In the genomic region with DNA sequence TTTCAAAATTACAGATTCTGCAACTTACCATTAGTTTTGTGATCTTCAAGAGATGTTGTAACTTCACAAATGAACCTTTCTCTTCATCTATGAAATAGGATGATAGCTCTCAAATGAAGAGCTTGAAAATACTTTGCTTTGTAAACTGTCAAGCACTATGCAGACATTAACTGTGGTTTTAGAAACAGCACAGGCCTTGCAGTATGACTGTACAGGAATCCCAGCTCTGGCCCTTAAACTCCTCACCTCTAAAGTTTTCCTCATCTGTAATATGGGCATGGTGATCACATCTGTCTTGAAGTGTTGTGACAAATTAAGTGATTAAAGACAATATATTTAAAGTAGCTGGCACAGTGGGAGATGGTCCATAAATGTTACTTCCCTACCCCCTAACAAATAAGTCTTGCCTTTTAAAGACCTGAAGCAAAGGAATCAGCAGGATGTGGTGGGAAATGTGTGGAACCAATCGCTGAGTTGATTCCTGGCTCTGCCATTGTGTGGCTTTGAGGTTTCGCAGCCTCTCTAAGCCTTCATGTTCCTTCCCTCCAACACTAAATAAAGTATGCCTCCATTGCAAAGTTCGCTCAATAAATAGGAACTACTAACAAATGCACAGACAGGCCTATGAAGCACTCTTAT, we compare ENCODE assay signal across 1 cellular context.
TF ChIP-seq lines count a peak whose summit lies in the region.

No MANE protein-coding gene starts in this region.

TF ChIP-seq in GM12878, 131 proteins besides CTCF, POLR2A, EP300 and RAD21 (continues in another document):
- TF ChIP-seq ZZZ3 (IDR thresholded peaks at IDR 0.05; ENCODE audit: control insufficient read depth, insufficient read length, low read depth), result no peak
- 0 out of 2 replicates have a peak, but pooled peaks have one; percentile 65 for TF ChIP-seq CBFB (IDR thresholded peaks at IDR 0.05; ENCODE audit: low read depth)
- no peak; the same call in 1 of the 2 replicates for TF ChIP-seq SMAD5 (IDR thresholded peaks at IDR 0.05; ENCODE audit: low read depth)
- TF ChIP-seq GATAD2B (conservative IDR thresholded peaks at IDR 0.05; ENCODE audit: low read depth), result no peak; the same call in 1 of the 2 replicates
- peak; percentile 62 for TF ChIP-seq BCL11A (IDR thresholded peaks at IDR 0.05; ENCODE audit: low read depth, low read length)
- TF ChIP-seq, protein P1, sequence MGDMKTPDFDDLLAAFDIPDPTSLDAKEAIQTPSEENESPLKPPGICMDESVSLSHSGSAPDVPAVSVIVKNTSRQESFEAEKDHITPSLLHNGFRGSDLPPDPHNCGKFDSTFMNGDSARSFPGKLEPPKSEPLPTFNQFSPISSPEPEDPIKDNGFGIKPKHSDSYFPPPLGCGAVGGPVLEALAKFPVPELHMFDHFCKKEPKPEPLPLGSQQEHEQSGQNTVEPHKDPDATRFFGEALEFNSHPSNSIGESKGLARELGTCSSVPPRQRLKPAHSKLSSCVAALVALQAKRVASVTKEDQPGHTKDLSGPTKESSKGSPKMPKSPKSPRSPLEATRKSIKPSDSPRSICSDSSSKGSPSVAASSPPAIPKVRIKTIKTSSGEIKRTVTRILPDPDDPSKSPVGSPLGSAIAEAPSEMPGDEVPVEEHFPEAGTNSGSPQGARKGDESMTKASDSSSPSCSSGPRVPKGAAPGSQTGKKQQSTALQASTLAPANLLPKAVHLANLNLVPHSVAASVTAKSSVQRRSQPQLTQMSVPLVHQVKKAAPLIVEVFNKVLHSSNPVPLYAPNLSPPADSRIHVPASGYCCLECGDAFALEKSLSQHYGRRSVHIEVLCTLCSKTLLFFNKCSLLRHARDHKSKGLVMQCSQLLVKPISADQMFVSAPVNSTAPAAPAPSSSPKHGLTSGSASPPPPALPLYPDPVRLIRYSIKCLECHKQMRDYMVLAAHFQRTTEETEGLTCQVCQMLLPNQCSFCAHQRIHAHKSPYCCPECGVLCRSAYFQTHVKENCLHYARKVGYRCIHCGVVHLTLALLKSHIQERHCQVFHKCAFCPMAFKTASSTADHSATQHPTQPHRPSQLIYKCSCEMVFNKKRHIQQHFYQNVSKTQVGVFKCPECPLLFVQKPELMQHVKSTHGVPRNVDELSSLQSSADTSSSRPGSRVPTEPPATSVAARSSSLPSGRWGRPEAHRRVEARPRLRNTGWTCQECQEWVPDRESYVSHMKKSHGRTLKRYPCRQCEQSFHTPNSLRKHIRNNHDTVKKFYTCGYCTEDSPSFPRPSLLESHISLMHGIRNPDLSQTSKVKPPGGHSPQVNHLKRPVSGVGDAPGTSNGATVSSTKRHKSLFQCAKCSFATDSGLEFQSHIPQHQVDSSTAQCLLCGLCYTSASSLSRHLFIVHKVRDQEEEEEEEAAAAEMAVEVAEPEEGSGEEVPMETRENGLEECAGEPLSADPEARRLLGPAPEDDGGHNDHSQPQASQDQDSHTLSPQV (IDR thresholded peaks at IDR 0.05), result no peak
- no peak for TF ChIP-seq SP1 (IDR thresholded peaks at IDR 0.05; ENCODE audit: low read depth, low read length)
- TF ChIP-seq, protein P2, sequence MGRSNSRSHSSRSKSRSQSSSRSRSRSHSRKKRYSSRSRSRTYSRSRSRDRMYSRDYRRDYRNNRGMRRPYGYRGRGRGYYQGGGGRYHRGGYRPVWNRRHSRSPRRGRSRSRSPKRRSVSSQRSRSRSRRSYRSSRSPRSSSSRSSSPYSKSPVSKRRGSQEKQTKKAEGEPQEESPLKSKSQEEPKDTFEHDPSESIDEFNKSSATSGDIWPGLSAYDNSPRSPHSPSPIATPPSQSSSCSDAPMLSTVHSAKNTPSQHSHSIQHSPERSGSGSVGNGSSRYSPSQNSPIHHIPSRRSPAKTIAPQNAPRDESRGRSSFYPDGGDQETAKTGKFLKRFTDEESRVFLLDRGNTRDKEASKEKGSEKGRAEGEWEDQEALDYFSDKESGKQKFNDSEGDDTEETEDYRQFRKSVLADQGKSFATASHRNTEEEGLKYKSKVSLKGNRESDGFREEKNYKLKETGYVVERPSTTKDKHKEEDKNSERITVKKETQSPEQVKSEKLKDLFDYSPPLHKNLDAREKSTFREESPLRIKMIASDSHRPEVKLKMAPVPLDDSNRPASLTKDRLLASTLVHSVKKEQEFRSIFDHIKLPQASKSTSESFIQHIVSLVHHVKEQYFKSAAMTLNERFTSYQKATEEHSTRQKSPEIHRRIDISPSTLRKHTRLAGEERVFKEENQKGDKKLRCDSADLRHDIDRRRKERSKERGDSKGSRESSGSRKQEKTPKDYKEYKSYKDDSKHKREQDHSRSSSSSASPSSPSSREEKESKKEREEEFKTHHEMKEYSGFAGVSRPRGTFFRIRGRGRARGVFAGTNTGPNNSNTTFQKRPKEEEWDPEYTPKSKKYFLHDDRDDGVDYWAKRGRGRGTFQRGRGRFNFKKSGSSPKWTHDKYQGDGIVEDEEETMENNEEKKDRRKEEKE (IDR thresholded peaks at IDR 0.05), result no peak
- TF ChIP-seq, protein P3, sequence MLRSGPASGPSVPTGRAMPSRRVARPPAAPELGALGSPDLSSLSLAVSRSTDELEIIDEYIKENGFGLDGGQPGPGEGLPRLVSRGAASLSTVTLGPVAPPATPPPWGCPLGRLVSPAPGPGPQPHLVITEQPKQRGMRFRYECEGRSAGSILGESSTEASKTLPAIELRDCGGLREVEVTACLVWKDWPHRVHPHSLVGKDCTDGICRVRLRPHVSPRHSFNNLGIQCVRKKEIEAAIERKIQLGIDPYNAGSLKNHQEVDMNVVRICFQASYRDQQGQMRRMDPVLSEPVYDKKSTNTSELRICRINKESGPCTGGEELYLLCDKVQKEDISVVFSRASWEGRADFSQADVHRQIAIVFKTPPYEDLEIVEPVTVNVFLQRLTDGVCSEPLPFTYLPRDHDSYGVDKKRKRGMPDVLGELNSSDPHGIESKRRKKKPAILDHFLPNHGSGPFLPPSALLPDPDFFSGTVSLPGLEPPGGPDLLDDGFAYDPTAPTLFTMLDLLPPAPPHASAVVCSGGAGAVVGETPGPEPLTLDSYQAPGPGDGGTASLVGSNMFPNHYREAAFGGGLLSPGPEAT (IDR thresholded peaks at IDR 0.05; ENCODE audit: low read depth), result 0 out of 2 replicates have a peak, but pooled peaks have one; percentile 41
- TF ChIP-seq PAX5 (IDR thresholded peaks at IDR 0.05; ENCODE audit: borderline replicate concordance, low read depth, low read length), result 0 out of 2 replicates have a peak, but pooled peaks have one; percentile 14
- TF ChIP-seq ZBED1 (IDR thresholded peaks at IDR 0.05; ENCODE audit: borderline replicate concordance), result peak; percentile 56; the same call in 1 of the 2 replicates
- peak; percentile 56; the same call in 1 of the 2 replicates for TF ChIP-seq CREM (IDR thresholded peaks at IDR 0.05; ENCODE audit: low read depth)
- TF ChIP-seq, protein P4, sequence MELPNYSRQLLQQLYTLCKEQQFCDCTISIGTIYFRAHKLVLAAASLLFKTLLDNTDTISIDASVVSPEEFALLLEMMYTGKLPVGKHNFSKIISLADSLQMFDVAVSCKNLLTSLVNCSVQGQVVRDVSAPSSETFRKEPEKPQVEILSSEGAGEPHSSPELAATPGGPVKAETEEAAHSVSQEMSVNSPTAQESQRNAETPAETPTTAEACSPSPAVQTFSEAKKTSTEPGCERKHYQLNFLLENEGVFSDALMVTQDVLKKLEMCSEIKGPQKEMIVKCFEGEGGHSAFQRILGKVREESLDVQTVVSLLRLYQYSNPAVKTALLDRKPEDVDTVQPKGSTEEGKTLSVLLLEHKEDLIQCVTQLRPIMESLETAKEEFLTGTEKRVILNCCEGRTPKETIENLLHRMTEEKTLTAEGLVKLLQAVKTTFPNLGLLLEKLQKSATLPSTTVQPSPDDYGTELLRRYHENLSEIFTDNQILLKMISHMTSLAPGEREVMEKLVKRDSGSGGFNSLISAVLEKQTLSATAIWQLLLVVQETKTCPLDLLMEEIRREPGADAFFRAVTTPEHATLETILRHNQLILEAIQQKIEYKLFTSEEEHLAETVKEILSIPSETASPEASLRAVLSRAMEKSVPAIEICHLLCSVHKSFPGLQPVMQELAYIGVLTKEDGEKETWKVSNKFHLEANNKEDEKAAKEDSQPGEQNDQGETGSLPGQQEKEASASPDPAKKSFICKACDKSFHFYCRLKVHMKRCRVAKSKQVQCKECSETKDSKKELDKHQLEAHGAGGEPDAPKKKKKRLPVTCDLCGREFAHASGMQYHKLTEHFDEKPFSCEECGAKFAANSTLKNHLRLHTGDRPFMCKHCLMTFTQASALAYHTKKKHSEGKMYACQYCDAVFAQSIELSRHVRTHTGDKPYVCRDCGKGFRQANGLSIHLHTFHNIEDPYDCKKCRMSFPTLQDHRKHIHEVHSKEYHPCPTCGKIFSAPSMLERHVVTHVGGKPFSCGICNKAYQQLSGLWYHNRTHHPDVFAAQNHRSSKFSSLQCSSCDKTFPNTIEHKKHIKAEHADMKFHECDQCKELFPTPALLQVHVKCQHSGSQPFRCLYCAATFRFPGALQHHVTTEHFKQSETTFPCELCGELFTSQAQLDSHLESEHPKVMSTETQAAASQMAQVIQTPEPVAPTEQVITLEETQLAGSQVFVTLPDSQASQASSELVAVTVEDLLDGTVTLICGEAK (IDR thresholded peaks at IDR 0.05; ENCODE audit: borderline replicate concordance), result 0 out of 2 replicates have a peak, but pooled peaks have one; percentile 33
- 0 out of 2 replicates have a peak, but pooled peaks have one; percentile 69 for TF ChIP-seq SMARCA5 (IDR thresholded peaks at IDR 0.05)
- no peak for TF ChIP-seq NFXL1 (IDR thresholded peaks at IDR 0.05; ENCODE audit: borderline replicate concordance)
- TF ChIP-seq, protein P5, sequence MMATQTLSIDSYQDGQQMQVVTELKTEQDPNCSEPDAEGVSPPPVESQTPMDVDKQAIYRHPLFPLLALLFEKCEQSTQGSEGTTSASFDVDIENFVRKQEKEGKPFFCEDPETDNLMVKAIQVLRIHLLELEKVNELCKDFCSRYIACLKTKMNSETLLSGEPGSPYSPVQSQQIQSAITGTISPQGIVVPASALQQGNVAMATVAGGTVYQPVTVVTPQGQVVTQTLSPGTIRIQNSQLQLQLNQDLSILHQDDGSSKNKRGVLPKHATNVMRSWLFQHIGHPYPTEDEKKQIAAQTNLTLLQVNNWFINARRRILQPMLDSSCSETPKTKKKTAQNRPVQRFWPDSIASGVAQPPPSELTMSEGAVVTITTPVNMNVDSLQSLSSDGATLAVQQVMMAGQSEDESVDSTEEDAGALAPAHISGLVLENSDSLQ (IDR thresholded peaks at IDR 0.05), result peak; percentile 15
- TF ChIP-seq ETV6 (conservative IDR thresholded peaks at IDR 0.05 in 1 of 2, IDR thresholded peaks at IDR 0.05 in 1 of 2; ENCODE audit: borderline replicate concordance in 1 of 2, low read depth in 1 of 2), result 0 out of 4 replicates have a peak, but pooled peaks of 1 of the 2 experiments have one; percentile 47
- 0 out of 2 replicates have a peak, but pooled peaks have one; percentile 78 for TF ChIP-seq STAT3 (IDR thresholded peaks at IDR 0.05; ENCODE audit: low read depth, low read length)
- TF ChIP-seq JUNB (IDR thresholded peaks at IDR 0.05), result peak; percentile 94
- TF ChIP-seq, protein P6, sequence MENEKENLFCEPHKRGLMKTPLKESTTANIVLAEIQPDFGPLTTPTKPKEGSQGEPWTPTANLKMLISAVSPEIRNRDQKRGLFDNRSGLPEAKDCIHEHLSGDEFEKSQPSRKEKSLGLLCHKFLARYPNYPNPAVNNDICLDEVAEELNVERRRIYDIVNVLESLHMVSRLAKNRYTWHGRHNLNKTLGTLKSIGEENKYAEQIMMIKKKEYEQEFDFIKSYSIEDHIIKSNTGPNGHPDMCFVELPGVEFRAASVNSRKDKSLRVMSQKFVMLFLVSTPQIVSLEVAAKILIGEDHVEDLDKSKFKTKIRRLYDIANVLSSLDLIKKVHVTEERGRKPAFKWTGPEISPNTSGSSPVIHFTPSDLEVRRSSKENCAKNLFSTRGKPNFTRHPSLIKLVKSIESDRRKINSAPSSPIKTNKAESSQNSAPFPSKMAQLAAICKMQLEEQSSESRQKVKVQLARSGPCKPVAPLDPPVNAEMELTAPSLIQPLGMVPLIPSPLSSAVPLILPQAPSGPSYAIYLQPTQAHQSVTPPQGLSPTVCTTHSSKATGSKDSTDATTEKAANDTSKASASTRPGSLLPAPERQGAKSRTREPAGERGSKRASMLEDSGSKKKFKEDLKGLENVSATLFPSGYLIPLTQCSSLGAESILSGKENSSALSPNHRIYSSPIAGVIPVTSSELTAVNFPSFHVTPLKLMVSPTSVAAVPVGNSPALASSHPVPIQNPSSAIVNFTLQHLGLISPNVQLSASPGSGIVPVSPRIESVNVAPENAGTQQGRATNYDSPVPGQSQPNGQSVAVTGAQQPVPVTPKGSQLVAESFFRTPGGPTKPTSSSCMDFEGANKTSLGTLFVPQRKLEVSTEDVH (IDR thresholded peaks at IDR 0.05; ENCODE audit: low read depth, partially characterized antibody), result no peak
- no peak; a peak in 2 of 4 replicates for TF ChIP-seq BHLHE40 (IDR thresholded peaks at IDR 0.05; ENCODE audit: borderline replicate concordance in 1 of 2, low read depth in 2 of 2, low read length in 1 of 2)
- peak; percentile 65 for TF ChIP-seq DPF2 (IDR thresholded peaks at IDR 0.05)
- TF ChIP-seq, protein P7, sequence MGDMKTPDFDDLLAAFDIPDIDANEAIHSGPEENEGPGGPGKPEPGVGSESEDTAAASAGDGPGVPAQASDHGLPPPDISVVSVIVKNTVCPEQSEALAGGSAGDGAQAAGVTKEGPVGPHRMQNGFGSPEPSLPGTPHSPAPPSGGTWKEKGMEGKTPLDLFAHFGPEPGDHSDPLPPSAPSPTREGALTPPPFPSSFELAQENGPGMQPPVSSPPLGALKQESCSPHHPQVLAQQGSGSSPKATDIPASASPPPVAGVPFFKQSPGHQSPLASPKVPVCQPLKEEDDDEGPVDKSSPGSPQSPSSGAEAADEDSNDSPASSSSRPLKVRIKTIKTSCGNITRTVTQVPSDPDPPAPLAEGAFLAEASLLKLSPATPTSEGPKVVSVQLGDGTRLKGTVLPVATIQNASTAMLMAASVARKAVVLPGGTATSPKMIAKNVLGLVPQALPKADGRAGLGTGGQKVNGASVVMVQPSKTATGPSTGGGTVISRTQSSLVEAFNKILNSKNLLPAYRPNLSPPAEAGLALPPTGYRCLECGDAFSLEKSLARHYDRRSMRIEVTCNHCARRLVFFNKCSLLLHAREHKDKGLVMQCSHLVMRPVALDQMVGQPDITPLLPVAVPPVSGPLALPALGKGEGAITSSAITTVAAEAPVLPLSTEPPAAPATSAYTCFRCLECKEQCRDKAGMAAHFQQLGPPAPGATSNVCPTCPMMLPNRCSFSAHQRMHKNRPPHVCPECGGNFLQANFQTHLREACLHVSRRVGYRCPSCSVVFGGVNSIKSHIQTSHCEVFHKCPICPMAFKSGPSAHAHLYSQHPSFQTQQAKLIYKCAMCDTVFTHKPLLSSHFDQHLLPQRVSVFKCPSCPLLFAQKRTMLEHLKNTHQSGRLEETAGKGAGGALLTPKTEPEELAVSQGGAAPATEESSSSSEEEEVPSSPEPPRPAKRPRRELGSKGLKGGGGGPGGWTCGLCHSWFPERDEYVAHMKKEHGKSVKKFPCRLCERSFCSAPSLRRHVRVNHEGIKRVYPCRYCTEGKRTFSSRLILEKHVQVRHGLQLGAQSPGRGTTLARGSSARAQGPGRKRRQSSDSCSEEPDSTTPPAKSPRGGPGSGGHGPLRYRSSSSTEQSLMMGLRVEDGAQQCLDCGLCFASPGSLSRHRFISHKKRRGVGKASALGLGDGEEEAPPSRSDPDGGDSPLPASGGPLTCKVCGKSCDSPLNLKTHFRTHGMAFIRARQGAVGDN (IDR thresholded peaks at IDR 0.05), result no peak
- TF ChIP-seq BACH1 (IDR thresholded peaks at IDR 0.05; ENCODE audit: borderline replicate concordance), result 0 out of 2 replicates have a peak, but pooled peaks have one; percentile 26
- peak; percentile 18 for TF ChIP-seq MEF2B (IDR thresholded peaks at IDR 0.05; ENCODE audit: partially characterized antibody, poor library complexity, severe bottlenecking)
- TF ChIP-seq, protein P8, sequence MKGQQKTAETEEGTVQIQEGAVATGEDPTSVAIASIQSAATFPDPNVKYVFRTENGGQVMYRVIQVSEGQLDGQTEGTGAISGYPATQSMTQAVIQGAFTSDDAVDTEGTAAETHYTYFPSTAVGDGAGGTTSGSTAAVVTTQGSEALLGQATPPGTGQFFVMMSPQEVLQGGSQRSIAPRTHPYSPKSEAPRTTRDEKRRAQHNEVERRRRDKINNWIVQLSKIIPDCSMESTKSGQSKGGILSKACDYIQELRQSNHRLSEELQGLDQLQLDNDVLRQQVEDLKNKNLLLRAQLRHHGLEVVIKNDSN (IDR thresholded peaks at IDR 0.05; ENCODE audit: borderline replicate concordance, extremely low read length, insufficient read depth, low read depth, low read length), result no peak
- TF ChIP-seq NBN (IDR thresholded peaks at IDR 0.05), result no peak
- TF ChIP-seq IKZF2 (IDR thresholded peaks at IDR 0.05), result peak in 1 of 2 experiments; percentile 73
